26 cellular contexts compared by ENCODE assay signal in genomic region chr2:80335411-80335810, GRCh38. TPM values are rescaled to one million over a fixed set of nuclear protein-coding genes. Genes with fewer than 3 reads are reported as not detected.
"Had no signal": no experiment of that assay in that cellular context is flagged by ENCODE, and none has a peak within 500 bp of the region (broad histone marks: within the 10 kb centered on the region; RNA-seq: fewer than 3 reads in every experiment).

No MANE protein-coding gene starts in this region.

- H3K27ac ChIP-seq: left lung, lower lobe of right lung, pancreas, prostate gland, spleen, tibial nerve, uterus had no signal

- H3K36me3 ChIP-seq: left lung, lower lobe of right lung, pancreas, prostate gland, spleen, tibial nerve, uterus had no signal

- H3K4me3 ChIP-seq: left lung, lower lobe of right lung, pancreas, prostate gland, spleen, tibial nerve, uterus had no signal

- H3K9me3 ChIP-seq: lower lobe of right lung, pancreas, prostate gland, spleen, tibial nerve, uterus had no signal

- DNase-seq: kidney glomerular epithelial cell; left colon; left lung; lower lobe of right lung; mammary epithelial cell; mesenchymal stem cell; naive thymus-derived CD8-positive, alpha-beta T cell; nucleus accumbens; pancreas; posterior cingulate gyrus; retina; right cardiac atrium; small intestine; spleen; stimulated activated CD4-positive, alpha-beta T cell treated with anti-CD3 and anti-CD28 coated beads, Interleukin-4, amount 100 ng/mL, for 24 hours; stimulated activated naive CD4-positive, alpha-beta T cell; substantia nigra; uterus had no signal

- ATAC-seq: left colon; left lung; lower lobe of right lung; naive thymus-derived CD8-positive, alpha-beta T cell; pancreas; sciatic nerve; stimulated activated effector memory CD8-positive, alpha-beta T cell treated with anti-CD3 and anti-CD28 coated beads, Interleukin-12 subunit alpha, Interleukin-12 subunit beta, amount 100 ng/mL, for 72 hours had no signal

- H3K4me1 ChIP-seq: left lung, lower lobe of right lung, pancreas, prostate gland, spleen, tibial nerve, uterus had no signal

- H3K27me3 ChIP-seq: left lung, pancreas, spleen, tibial nerve, uterus had no signal

RNA-seq across cellular contexts. Expression of gene LRRTM1, which starts 30.9 kb away (rescaled TPM):
- total RNA-seq: left lung; liver; lower lobe of right lung; mammary epithelial cell; naive thymus-derived CD8-positive, alpha-beta T cell; osteoblast; spleen; ureter had no signal
- polyA plus RNA-seq: keratinocyte; mammary epithelial cell; naive thymus-derived CD8-positive, alpha-beta T cell had no signal
